1 cellular context compared by ENCODE assay signal in the genomic region with DNA sequence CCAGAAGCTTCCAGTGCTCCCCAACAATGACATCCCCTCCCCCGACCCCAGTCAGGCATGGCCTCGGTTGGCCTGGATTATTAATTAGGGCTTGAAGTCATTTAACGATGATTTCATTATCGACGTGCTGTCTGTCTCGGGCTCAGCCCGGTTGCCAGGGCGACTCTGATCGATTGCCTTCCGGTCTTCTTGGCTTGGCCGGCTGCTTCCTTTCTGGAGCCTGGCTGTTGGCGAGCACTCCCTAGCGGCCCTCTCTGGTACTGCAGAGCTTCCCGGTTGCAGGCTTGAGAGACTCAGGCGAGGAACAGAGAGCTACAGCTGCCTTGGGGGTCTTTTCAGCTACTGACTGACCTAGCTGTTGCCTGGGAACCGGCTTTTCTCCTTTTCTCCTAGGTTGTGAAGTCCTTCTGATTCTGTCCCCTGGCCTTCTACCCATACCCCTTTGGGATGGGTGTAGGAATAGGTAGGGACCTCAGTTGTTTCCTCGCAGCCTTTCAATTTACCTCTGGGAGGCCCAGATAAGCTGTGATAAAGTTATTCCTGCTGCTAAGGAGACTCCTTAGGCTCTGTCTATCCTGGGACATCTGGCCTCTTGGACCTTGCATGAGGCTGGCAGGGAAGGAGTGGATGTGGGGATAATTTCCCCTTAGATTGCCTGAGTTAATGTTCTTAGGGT.
A peak's percentile ranks its signal among the peaks of the same experiment; 100 is the strongest.
TF ChIP-seq lines count a peak whose summit lies in the region.

No MANE protein-coding gene starts in this region.

TF ChIP-seq in HepG2, 621 proteins besides CTCF, POLR2A, EP300 and RAD21 (continued from another document):
- TF ChIP-seq HOMEZ (CRISPR knock-in tag; IDR thresholded peaks at IDR 0.05; ENCODE audit: low read depth), result no peak
- TF ChIP-seq PITX1 (CRISPR knock-in tag; IDR thresholded peaks at IDR 0.05), result no peak
- no peak for TF ChIP-seq NR1H2 (CRISPR knock-in tag; IDR thresholded peaks at IDR 0.05; ENCODE audit: borderline replicate concordance, low read depth)
- no peak for TF ChIP-seq ZFP41 (CRISPR knock-in tag; IDR thresholded peaks at IDR 0.05; ENCODE audit: borderline replicate concordance)
- TF ChIP-seq, protein P1, sequence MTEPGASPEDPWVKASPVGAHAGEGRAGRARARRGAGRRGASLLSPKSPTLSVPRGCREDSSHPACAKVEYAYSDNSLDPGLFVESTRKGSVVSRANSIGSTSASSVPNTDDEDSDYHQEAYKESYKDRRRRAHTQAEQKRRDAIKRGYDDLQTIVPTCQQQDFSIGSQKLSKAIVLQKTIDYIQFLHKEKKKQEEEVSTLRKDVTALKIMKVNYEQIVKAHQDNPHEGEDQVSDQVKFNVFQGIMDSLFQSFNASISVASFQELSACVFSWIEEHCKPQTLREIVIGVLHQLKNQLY (CRISPR knock-in tag; IDR thresholded peaks at IDR 0.05), result no peak
- no peak for TF ChIP-seq ZNF281 (CRISPR knock-in tag; IDR thresholded peaks at IDR 0.05; ENCODE audit: borderline replicate concordance)
- TF ChIP-seq GABPA (IDR thresholded peaks at IDR 0.05; ENCODE audit: low read depth, low read length), result no peak
- TF ChIP-seq GABPA (CRISPR knock-in tag; IDR thresholded peaks at IDR 0.05; ENCODE audit: low read depth), result peak; percentile 62
- no peak for TF ChIP-seq JUND (CRISPR knock-in tag; IDR thresholded peaks at IDR 0.05)
- no peak for TF ChIP-seq BHLHE40 (IDR thresholded peaks at IDR 0.05; ENCODE audit: low read length)
- no peak for TF ChIP-seq ZNF20 (CRISPR knock-in tag; IDR thresholded peaks at IDR 0.05)
- peak; percentile 26; the same call in 1 of the 2 replicates for TF ChIP-seq HOXA3 (CRISPR knock-in tag; IDR thresholded peaks at IDR 0.05)
- TF ChIP-seq ZNF672 (CRISPR knock-in tag; IDR thresholded peaks at IDR 0.05), result no peak
- TF ChIP-seq ZNF274 (CRISPR knock-in tag; IDR thresholded peaks at IDR 0.05), result no peak
- TF ChIP-seq SAP130 (CRISPR knock-in tag; IDR thresholded peaks at IDR 0.05; ENCODE audit: low read depth), result no peak
- TF ChIP-seq ZNF331 (CRISPR knock-in tag; IDR thresholded peaks at IDR 0.05), result no peak
- 0 out of 2 replicates have a peak, but pooled peaks have one; percentile 27 for TF ChIP-seq ZNF556 (CRISPR knock-in tag; IDR thresholded peaks at IDR 0.05; ENCODE audit: borderline replicate concordance)
- no peak for TF ChIP-seq MZF1 (CRISPR knock-in tag; IDR thresholded peaks at IDR 0.05; ENCODE audit: borderline replicate concordance)
- no peak for TF ChIP-seq SP4 (CRISPR knock-in tag; IDR thresholded peaks at IDR 0.05)
- TF ChIP-seq ZNF414 (CRISPR knock-in tag; IDR thresholded peaks at IDR 0.05), result no peak
- no peak for TF ChIP-seq TAF1 (CRISPR knock-in tag; IDR thresholded peaks at IDR 0.05)
- TF ChIP-seq NFE2 (CRISPR knock-in tag; IDR thresholded peaks at IDR 0.05), result no peak
- TF ChIP-seq KAT2B (IDR thresholded peaks at IDR 0.05; ENCODE audit: borderline replicate concordance, low read depth, low read length), result peak; percentile 91
- TF ChIP-seq ZNF674 (CRISPR knock-in tag; IDR thresholded peaks at IDR 0.05; ENCODE audit: low read depth), result no peak
- no peak for TF ChIP-seq PRDM4 (CRISPR knock-in tag; IDR thresholded peaks at IDR 0.05; ENCODE audit: borderline replicate concordance)
- no peak for TF ChIP-seq AHR (CRISPR knock-in tag; IDR thresholded peaks at IDR 0.05)
- TF ChIP-seq ESRRA (CRISPR knock-in tag; IDR thresholded peaks at IDR 0.05; ENCODE audit: low read depth), result no peak
- TF ChIP-seq FOXC1 (CRISPR knock-in tag; IDR thresholded peaks at IDR 0.05; ENCODE audit: borderline replicate concordance), result no peak
- TF ChIP-seq TBP (CRISPR knock-in tag; IDR thresholded peaks at IDR 0.05), result no peak
- TF ChIP-seq ZNF264 (CRISPR knock-in tag; IDR thresholded peaks at IDR 0.05), result no peak
